Comparison of ENCODE assay signal across 8 cellular contexts in the genomic region with DNA sequence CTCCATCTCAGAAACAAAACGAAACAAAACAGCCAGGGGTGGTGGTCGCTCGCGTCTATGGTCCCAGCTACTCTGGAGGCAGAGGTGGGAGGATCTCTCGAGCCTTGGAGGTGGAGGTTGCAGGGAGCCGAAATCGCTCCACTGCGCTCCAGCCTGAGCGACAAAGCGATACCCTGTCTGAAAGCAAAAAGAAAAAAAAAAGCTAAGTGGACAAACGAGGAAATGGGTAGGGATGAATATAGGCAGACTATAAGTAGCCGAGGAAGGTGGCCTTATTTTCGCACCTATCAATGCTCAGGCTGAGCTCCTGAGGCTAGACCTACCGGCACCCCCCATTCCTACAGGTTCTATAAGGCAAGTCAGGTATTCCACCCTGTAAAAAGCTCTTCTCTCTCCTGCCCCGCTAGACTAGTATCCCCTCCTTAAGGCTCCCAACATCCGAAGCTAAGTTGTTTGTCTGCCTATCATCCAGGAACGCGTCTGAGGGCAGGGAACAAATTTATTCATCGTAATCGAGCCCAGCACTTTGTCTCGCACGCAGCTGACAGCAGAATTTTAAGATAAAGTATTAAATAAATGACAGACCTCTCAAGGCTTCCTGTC. TPM values are rescaled to one million over a fixed set of nuclear protein-coding genes. Genes with fewer than 3 reads are reported as not detected.
DNase-seq lines count a peak whose midpoint lies in the region; ATAC-seq and TF ChIP-seq lines count a peak whose summit lies in the region.

No MANE protein-coding gene starts in this region.

- TF ChIP-seq POLR2A in body of pancreas (IDR thresholded peaks at IDR 0.05) = peak in 2 of 3 donors; percentile 38 to 56

- H3K36me3 ChIP-seq in BLaER1 (0 out of 2 replicates have a peak, but pooled peaks cover 10% of the 10 kb centered on the region), NT2/D1 (ENCODE audit: insufficient read depth, insufficient read length, low read length) (peaks cover 22% of the 10 kb centered on the region), body of pancreas (replicated peaks in 1 of 2; ENCODE audit: insufficient read depth in 1 of 2, low read depth in 2 of 2) (no peaks in the 10 kb centered on the region), subcutaneous abdominal adipose tissue (ENCODE audit: control insufficient read depth in 5 of 5, insufficient read depth in 5 of 5, low read length in 5 of 5) (peaks cover 0 to 11% (median 3%) of the 10 kb centered on the region in 5 donors)

- peak overlapping the region; percentile 59 for H3K4me2 ChIP-seq in BLaER1

- ATAC-seq in GM18907 (IDR thresholded peaks at IDR 0.05; ENCODE audit: unreplicated experiment) = peak; percentile 44
- ATAC-seq in HG03066 (IDR thresholded peaks at IDR 0.05; ENCODE audit: low read depth, unreplicated experiment) = peak; percentile 32
- peak; percentile 24 for ATAC-seq in body of pancreas
- peak; percentile 45 for ATAC-seq in left lobe of liver

- H3K4me3 ChIP-seq in BLaER1 = peak overlapping the region; percentile 80
- peak overlapping the region; percentile 52 for H3K4me3 ChIP-seq in NT2/D1 (ENCODE audit: insufficient read length, low read depth)
- peak overlapping the region; percentile 45 to 91 for H3K4me3 ChIP-seq in body of pancreas
- peak overlapping the region; percentile 88 to 99 (median 95) for H3K4me3 ChIP-seq in subcutaneous abdominal adipose tissue (ENCODE audit: low read depth in 1 of 5, low read length in 5 of 5)

- H4K20me1 ChIP-seq in BLaER1 = no peaks in the 10 kb centered on the region

- H3K27me3 ChIP-seq in BLaER1 = no peaks in the 10 kb centered on the region
- no peaks in the 10 kb centered on the region for H3K27me3 ChIP-seq in NT2/D1 (ENCODE audit: insufficient read depth, insufficient read length)
- no peaks in the 10 kb centered on the region for H3K27me3 ChIP-seq in body of pancreas
- no peaks in the 10 kb centered on the region for H3K27me3 ChIP-seq in subcutaneous abdominal adipose tissue (ENCODE audit: control insufficient read depth in 5 of 5, insufficient read depth in 4 of 5, low read length in 5 of 5)

- no peak for DNase-seq in NT2/D1 (ENCODE audit: low read depth, low spot score)
- DNase-seq in body of pancreas = peak in 1 of 4 donors; percentile 20
- DNase-seq in left lobe of liver (ENCODE audit: low spot score) = no peak
- no peak for DNase-seq in NK-92 (lab: John Stamatoyannopoulos, UW; ENCODE audit: unreplicated experiment)

- no peak for TF ChIP-seq CTCF in body of pancreas (IDR thresholded peaks at IDR 0.05)

- H3K9me3 ChIP-seq in BLaER1 (no peaks in the 10 kb centered on the region), NT2/D1 (ENCODE audit: insufficient read depth, low read length) (no peaks in the 10 kb centered on the region), body of pancreas (no peaks in the 10 kb centered on the region), subcutaneous abdominal adipose tissue (ENCODE audit: control insufficient read depth in 5 of 5, low read length in 5 of 5) (no peaks in the 10 kb centered on the region)

- H3K4me1 ChIP-seq in BLaER1 (peaks cover 10% of the 10 kb centered on the region; the same call in 1 of the 2 replicates), NT2/D1 (ENCODE audit: insufficient read depth, insufficient read length) (no peaks in the 10 kb centered on the region), body of pancreas (peaks cover 12% of the 10 kb centered on the region), subcutaneous abdominal adipose tissue (ENCODE audit: control insufficient read depth in 5 of 5, insufficient read depth in 5 of 5, low read length in 5 of 5) (peaks cover 5 to 20% (median 15%) of the 10 kb centered on the region in 5 donors)

- WGBS in body of pancreas, 2 donors = 2 to 3% methylated on average over 22 of the region's 22 CpGs

- H3K9ac ChIP-seq in BLaER1 (peak overlapping the region; percentile 81), NT2/D1 (ENCODE audit: insufficient read length, low read depth) (peak overlapping the region; percentile 83), subcutaneous abdominal adipose tissue (ENCODE audit: low read length in 5 of 5) (peak overlapping the region; percentile 60 to 93 (median 89))

- H3K27ac ChIP-seq in BLaER1 (peak overlapping the region; percentile 60; the same call in 1 of the 2 replicates), body of pancreas (peak overlapping the region; percentile 72 to 90 (median 80)), subcutaneous abdominal adipose tissue (ENCODE audit: low read depth, low read length) (peak overlapping the region; percentile 58)

- intact Hi-C loops in body of pancreas (cut with DNase I) = no loop called here

RNA-seq across cellular contexts. Expression of gene CASP8AP2, which starts 0.6 kb away (rescaled TPM):
- 10 to 100 TPM in 1 of 2 donors, 1 to 10 TPM in 1; 9.9 to 10.1 TPM for total RNA-seq in body of pancreas
- 4.6 TPM for total RNA-seq in left lobe of liver

RNA-seq across cellular contexts. Expression of gene MDN1, which starts 9.5 kb away (rescaled TPM):
- total RNA-seq in body of pancreas (10 to 100 TPM; 17.9 to 26.7 TPM), left lobe of liver (35.1 TPM)
